Comparison of ENCODE assay signal across 8 cellular contexts in the genomic region with DNA sequence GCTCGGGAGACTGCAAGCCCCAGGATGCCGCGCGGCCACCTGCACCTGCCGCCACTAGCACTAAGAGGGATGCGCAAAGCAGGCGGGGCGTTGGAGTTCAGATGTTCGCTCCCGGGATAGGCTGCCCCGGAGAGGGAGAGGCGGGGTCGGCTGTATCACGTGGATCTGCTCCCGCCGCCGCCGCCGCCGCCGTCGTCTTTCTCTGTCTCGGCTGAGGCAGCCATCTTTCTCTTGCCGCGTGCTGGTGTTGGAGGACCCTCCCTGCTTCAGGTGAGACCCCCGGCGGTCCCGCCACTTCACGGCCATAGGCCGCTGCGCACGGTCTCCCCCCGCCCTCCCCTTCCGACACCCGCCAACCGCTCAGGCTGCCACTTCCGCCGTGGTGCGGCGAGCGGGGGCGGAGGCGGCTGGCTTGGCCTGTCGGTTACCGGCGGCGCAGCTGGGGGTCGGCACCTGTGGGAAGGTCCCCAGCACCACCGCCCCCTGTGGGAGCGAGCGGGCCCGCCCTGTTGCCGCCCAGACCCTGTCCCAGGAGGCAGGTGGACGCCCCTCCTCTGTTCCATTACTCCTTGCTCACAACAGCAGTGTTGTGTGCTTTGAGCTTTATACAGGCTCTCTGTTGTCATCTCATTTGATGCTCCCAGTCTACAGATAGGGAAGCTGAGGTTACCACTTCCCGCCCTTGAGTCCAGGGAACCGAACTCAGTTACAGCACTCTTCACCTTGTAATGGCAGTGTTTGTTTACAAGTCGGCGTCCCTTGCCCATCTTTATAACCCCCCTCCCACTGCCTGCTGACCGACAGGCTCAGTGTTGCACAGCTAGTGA. TPM values are rescaled to one million over a fixed set of nuclear protein-coding genes. Genes with fewer than 3 reads are reported as not detected.
DNase-seq lines count a peak whose midpoint lies in the region; ATAC-seq and TF ChIP-seq lines count a peak whose summit lies in the region.

A gene (plus strand): TSS at position 186 of the 827 bp plus-strand sequence. CDS start 3,553 bp downstream, outside the sequence.

- no peaks in the 10 kb centered on the region for H3K27me3 Mint-ChIP-seq in central memory CD8-positive, alpha-beta T cell

- ATAC-seq in GM19043 (IDR thresholded peaks at IDR 0.05; ENCODE audit: low read depth, unreplicated experiment) (peak; percentile 72), HG03354 (IDR thresholded peaks at IDR 0.05; ENCODE audit: poor library complexity, severe bottlenecking, unreplicated experiment) (peak; percentile 88)
- peak; percentile 97 to 98 for ATAC-seq in activated CD4-positive, CD25-positive, alpha-beta regulatory T cell treated with anti-CD3 and anti-CD28 coated beads, Interleukin-2, amount 50 U/mL, for 24 hours
- peak; percentile 95 for ATAC-seq in central memory CD8-positive, alpha-beta T cell (replicated peaks; ENCODE audit: extremely low read depth, poor library complexity, severe bottlenecking)

- H3K36me3 Mint-ChIP-seq in central memory CD8-positive, alpha-beta T cell (ENCODE audit: insufficient read depth): peaks cover 26% of the 10 kb centered on the region

- peaks cover 52% of the 10 kb centered on the region for H3K4me1 Mint-ChIP-seq in central memory CD8-positive, alpha-beta T cell

- H3K4me3 Mint-ChIP-seq in central memory CD8-positive, alpha-beta T cell: peak within 1 kb of the TSS; percentile 91

- no peaks in the 10 kb centered on the region for H3K9me3 Mint-ChIP-seq in central memory CD8-positive, alpha-beta T cell

- TF ChIP-seq CTCF in AG09319 (IDR thresholded peaks at IDR 0.05; ENCODE audit: low read depth, low read length): no peak

- DNase-seq in AG09319 (ENCODE audit: extremely low read depth, low read depth) (peak; percentile 79), NCI-H460 (ENCODE audit: extremely low read depth, low read depth) (peak; percentile 86), iris pigment epithelial cell (ENCODE audit: low read depth) (peak; percentile 95)
- peak; percentile 79 to 84 for DNase-seq in central memory CD8-positive, alpha-beta T cell (ENCODE audit: low spot score in 2 of 2)
- peak; percentile 91 for DNase-seq in stimulated activated CD4-positive, alpha-beta T cell treated with anti-CD3 and anti-CD28 coated beads, Interleukin-12 subunit alpha, Interleukin-12 subunit beta, amount 100 ng/mL, for 4 hours

- peak within 1 kb of the TSS; percentile 80 for H3K27ac Mint-ChIP-seq in central memory CD8-positive, alpha-beta T cell (ENCODE audit: low read depth)

RNA-seq across cellular contexts. Expression of the gene that starts here (rescaled TPM):
- total RNA-seq in NCI-H460 (2014; rRNA removed; shearing (Covaris generic)): 75.5 and 79.1 TPM in 2 replicates
- polyA plus RNA-seq in NCI-H460 (2014; cell fraction: nucleus; rRNA removed): 52.2 and 58.8 TPM in 2 replicates

Comparison
In these comparisons a context has a peak if more than half of its experiments do, and no peak if none do; other contexts are left out.
1. Peak in every context shown above with its lines: DNase-seq and ATAC-seq.